Comparison of ENCODE assay signal across 10 cellular contexts in genomic region chr2:27353762-27354596, GRCh38. TPM values are rescaled to one million over a fixed set of nuclear protein-coding genes. Genes with fewer than 3 reads are reported as not detected.
DNase-seq lines count a peak whose midpoint lies in the region; ATAC-seq and TF ChIP-seq lines count a peak whose summit lies in the region.
"Had no signal": no experiment of that assay in that cellular context is flagged by ENCODE, and none has a peak within 500 bp of the region (broad histone marks: within the 10 kb centered on the region; RNA-seq: fewer than 3 reads in every experiment).

No MANE protein-coding gene starts in this region.

- POLR2A ChIA-PET in activated CD8-positive, alpha-beta T cell treated with anti-CD3 and anti-CD28 coated beads for 36 hours (lab: Charles Lee) = interaction anchor here (0.7 to 1.2 kb wide), 3 partner anchors 10 to 303 kb away, joined by 3 read pairs; partner anchors contain the start of genes AGBL5 and NRBP1
- POLR2A ChIA-PET in activated CD8-positive, alpha-beta T cell treated with anti-CD3 and anti-CD28 coated beads, Interleukin-2, amount 10 ng/mL, durations not matched to agents 7 days and 5 days (lab: Charles Lee) = interaction anchor here (1.2 kb wide), 1 partner anchor 25 kb away, joined by 3 read pairs; no protein-coding TSS in a partner anchor

- H3K4me3 ChIP-seq in endodermal cell (ENCODE audit: low read length) (no peak overlapping the region), skeletal muscle satellite cell (ENCODE audit: low read length) (peak overlapping the region; percentile 20)

- H3K27me3 Mint-ChIP-seq in activated CD8-positive, alpha-beta T cell treated with anti-CD3 and anti-CD28 coated beads for 36 hours = no peaks in the 10 kb centered on the region
- no peaks in the 10 kb centered on the region for H3K27me3 Mint-ChIP-seq in activated CD8-positive, alpha-beta T cell treated with anti-CD3 and anti-CD28 coated beads, Interleukin-2, amount 10 ng/mL, durations not matched to agents 7 days and 5 days (ENCODE audit: low read depth)
- H3K27me3 Mint-ChIP-seq in endodermal cell (ENCODE audit: insufficient read depth) = no peaks in the 10 kb centered on the region

- CTCF ChIA-PET in activated CD8-positive, alpha-beta T cell treated with anti-CD3 and anti-CD28 coated beads for 36 hours (lab: Charles Lee) = interaction anchor here (1.2 to 3.4 kb wide), 2 partner anchors 16 to 51 kb away, joined by 3 to 19 read pairs; no protein-coding TSS in a partner anchor
- CTCF ChIA-PET in activated CD8-positive, alpha-beta T cell treated with anti-CD3 and anti-CD28 coated beads, Interleukin-2, amount 10 ng/mL, durations not matched to agents 7 days and 5 days (lab: Charles Lee) = interaction anchor here (0.6 to 3.7 kb wide), 2 partner anchors 11 to 15 kb away, joined by 5 to 15 read pairs; no protein-coding TSS in a partner anchor

- no peak overlapping the region for H3K9ac ChIP-seq in endodermal cell (ENCODE audit: extremely low read depth, low read length, poor library complexity, severe bottlenecking)
- peak overlapping the region; percentile 44 for H3K9ac ChIP-seq in skeletal muscle satellite cell (ENCODE audit: low read depth, low read length)

- H3K36me3 ChIP-seq in endodermal cell (ENCODE audit: control insufficient read depth, insufficient read depth, low read length) = no peaks in the 10 kb centered on the region
- no peaks in the 10 kb centered on the region for H3K36me3 ChIP-seq in skeletal muscle satellite cell (ENCODE audit: insufficient read depth, low read length)

- peaks cover 20% of the 10 kb centered on the region for H3K36me3 Mint-ChIP-seq in activated CD8-positive, alpha-beta T cell treated with anti-CD3 and anti-CD28 coated beads for 36 hours (ENCODE audit: low read depth)
- peaks cover 18% of the 10 kb centered on the region for H3K36me3 Mint-ChIP-seq in activated CD8-positive, alpha-beta T cell treated with anti-CD3 and anti-CD28 coated beads, Interleukin-2, amount 10 ng/mL, durations not matched to agents 7 days and 5 days (ENCODE audit: low read depth)
- H3K36me3 Mint-ChIP-seq in endodermal cell (ENCODE audit: low read depth) = peaks cover 26% of the 10 kb centered on the region

- peak overlapping the region; percentile 35 for H3K4me3 Mint-ChIP-seq in activated CD8-positive, alpha-beta T cell treated with anti-CD3 and anti-CD28 coated beads for 36 hours
- no peak overlapping the region for H3K4me3 Mint-ChIP-seq in activated CD8-positive, alpha-beta T cell treated with anti-CD3 and anti-CD28 coated beads, Interleukin-2, amount 10 ng/mL, durations not matched to agents 7 days and 5 days
- H3K4me3 Mint-ChIP-seq in endodermal cell = peak overlapping the region; percentile 94

- H3K4me1 ChIP-seq in endodermal cell (ENCODE audit: control insufficient read depth, insufficient read depth, low read length) = no peaks in the 10 kb centered on the region
- H3K4me1 ChIP-seq in skeletal muscle satellite cell (ENCODE audit: control insufficient read depth, insufficient read depth, low read length) = peaks cover 32% of the 10 kb centered on the region

- H3K9me3 Mint-ChIP-seq in activated CD8-positive, alpha-beta T cell treated with anti-CD3 and anti-CD28 coated beads for 36 hours = no peaks in the 10 kb centered on the region
- no peaks in the 10 kb centered on the region for H3K9me3 Mint-ChIP-seq in activated CD8-positive, alpha-beta T cell treated with anti-CD3 and anti-CD28 coated beads, Interleukin-2, amount 10 ng/mL, durations not matched to agents 7 days and 5 days (ENCODE audit: insufficient read depth)
- peaks cover 13% of the 10 kb centered on the region for H3K9me3 Mint-ChIP-seq in endodermal cell

- H3K27ac Mint-ChIP-seq in activated CD8-positive, alpha-beta T cell treated with anti-CD3 and anti-CD28 coated beads for 36 hours = peak overlapping the region; percentile 30
- no peak overlapping the region for H3K27ac Mint-ChIP-seq in activated CD8-positive, alpha-beta T cell treated with anti-CD3 and anti-CD28 coated beads, Interleukin-2, amount 10 ng/mL, durations not matched to agents 7 days and 5 days
- H3K27ac Mint-ChIP-seq in endodermal cell = peak overlapping the region; percentile 25

- H3K4me2 ChIP-seq in skeletal muscle satellite cell (ENCODE audit: low read length) = peak overlapping the region; percentile 72

- ATAC-seq in activated CD8-positive, alpha-beta T cell treated with anti-CD3 and anti-CD28 coated beads for 36 hours = no peak
- ATAC-seq in activated CD8-positive, alpha-beta T cell treated with anti-CD3 and anti-CD28 coated beads, Interleukin-2, amount 10 ng/mL, durations not matched to agents 7 days and 5 days = no peak
- ATAC-seq in GM21390 (IDR thresholded peaks at IDR 0.05; ENCODE audit: unreplicated experiment) = no peak
- ATAC-seq: Panc1 had no signal

- no peak overlapping the region for H3K27ac ChIP-seq in endodermal cell (ENCODE audit: low read depth, low read length)
- H3K27ac ChIP-seq: neutrophil had no signal

- TF ChIP-seq CTCF in activated CD8-positive, alpha-beta T cell treated with anti-CD3 and anti-CD28 coated beads for 36 hours (IDR thresholded peaks at IDR 0.05) = no peak
- no peak for TF ChIP-seq CTCF in endodermal cell (conservative IDR thresholded peaks at IDR 0.05)

- 94% methylated on average over 6 to 7 of the region's 7 CpGs for WGBS in endodermal cell (ENCODE audit: insufficient coverage in 1 of 2, insufficient read length in 1 of 2), 2 experiments

- H3K4me1 Mint-ChIP-seq in activated CD8-positive, alpha-beta T cell treated with anti-CD3 and anti-CD28 coated beads for 36 hours (ENCODE audit: low read depth) = peaks cover 59% of the 10 kb centered on the region
- H3K4me1 Mint-ChIP-seq in activated CD8-positive, alpha-beta T cell treated with anti-CD3 and anti-CD28 coated beads, Interleukin-2, amount 10 ng/mL, durations not matched to agents 7 days and 5 days (ENCODE audit: low read depth) = peaks cover 53% of the 10 kb centered on the region
- H3K4me1 Mint-ChIP-seq in endodermal cell = peaks cover 20% of the 10 kb centered on the region

- H3K27me3 ChIP-seq in endodermal cell (ENCODE audit: control insufficient read depth, insufficient read depth, low read length, poor library complexity, severe bottlenecking) = no peaks in the 10 kb centered on the region
- no peaks in the 10 kb centered on the region for H3K27me3 ChIP-seq in skeletal muscle satellite cell (ENCODE audit: control insufficient read depth, insufficient read depth, low read length)
- H3K27me3 ChIP-seq: neutrophil had no signal

- H3K9me3 ChIP-seq in endodermal cell (ENCODE audit: control insufficient read depth, low read length) = peaks cover 11% of the 10 kb centered on the region
- no peaks in the 10 kb centered on the region for H3K9me3 ChIP-seq in skeletal muscle satellite cell (replicated peaks; ENCODE audit: low read length)
- H3K9me3 ChIP-seq: neutrophil had no signal

- intact Hi-C loops in activated CD8-positive, alpha-beta T cell treated with anti-CD3 and anti-CD28 coated beads for 36 hours (cut with micrococcal nuclease) = no loop called here

- no peak for DNase-seq in activated CD8-positive, alpha-beta T cell treated with anti-CD3 and anti-CD28 coated beads for 36 hours
- DNase-seq in activated CD8-positive, alpha-beta T cell treated with anti-CD3 and anti-CD28 coated beads, Interleukin-2, amount 10 ng/mL, durations not matched to agents 7 days and 5 days = no peak
- peak; percentile 31 for DNase-seq in RKO (ENCODE audit: low spot score)
- no peak for DNase-seq in endodermal cell
- DNase-seq in stimulated activated CD4-positive, alpha-beta T cell treated with anti-CD3 and anti-CD28 coated beads, Interleukin-4, amount 100 ng/mL, for 24 hours = no peak
- DNase-seq in SIG-M5 (lab: John Stamatoyannopoulos, UW) = no peak

RNA-seq across cellular contexts. Expression of gene GTF3C2, which starts 2.6 kb away (rescaled TPM):
- total RNA-seq in activated CD8-positive, alpha-beta T cell treated with anti-CD3 and anti-CD28 coated beads for 36 hours = 10 to 100 TPM; 57.6 to 63.6 TPM
- total RNA-seq in activated CD8-positive, alpha-beta T cell treated with anti-CD3 and anti-CD28 coated beads, Interleukin-2, amount 10 ng/mL, durations not matched to agents 7 days and 5 days = 10 to 100 TPM; 60.9 to 62.6 TPM
- total RNA-seq in endodermal cell = 100 to 1,000 TPM; 105 to 120 TPM
- polyA plus RNA-seq in endodermal cell (2013, experiment 1 of 2) = 95.0 TPM
- polyA plus RNA-seq in endodermal cell (2013, experiment 2 of 2) = 86.0 TPM
- total RNA-seq in skeletal muscle satellite cell (2012; rRNA removed) = 25.6 and 34.3 TPM in 2 replicates

RNA-seq across cellular contexts. Expression of gene EIF2B4, which starts 16.2 kb away (rescaled TPM):
- total RNA-seq in activated CD8-positive, alpha-beta T cell treated with anti-CD3 and anti-CD28 coated beads for 36 hours = 10 to 100 TPM; 29.2 to 30.4 TPM
- 10 to 100 TPM; 34.5 to 37.0 TPM for total RNA-seq in activated CD8-positive, alpha-beta T cell treated with anti-CD3 and anti-CD28 coated beads, Interleukin-2, amount 10 ng/mL, durations not matched to agents 7 days and 5 days
- total RNA-seq in endodermal cell = 10 to 100 TPM; 56.7 to 58.6 TPM
- polyA plus RNA-seq in endodermal cell (2013, experiment 1 of 2) = 51.3 TPM
- polyA plus RNA-seq in endodermal cell (2013, experiment 2 of 2) = 45.8 TPM
- total RNA-seq in skeletal muscle satellite cell (2012; rRNA removed) = 22.8 and 26.9 TPM in 2 replicates

RNA-seq across cellular contexts. Expression of gene SNX17, which starts 16.4 kb away (rescaled TPM):
- total RNA-seq in activated CD8-positive, alpha-beta T cell treated with anti-CD3 and anti-CD28 coated beads for 36 hours = 10 to 100 TPM; 74.5 to 82.3 TPM
- 100 to 1,000 TPM; 119 to 120 TPM for total RNA-seq in activated CD8-positive, alpha-beta T cell treated with anti-CD3 and anti-CD28 coated beads, Interleukin-2, amount 10 ng/mL, durations not matched to agents 7 days and 5 days
- total RNA-seq in endodermal cell = 10 to 100 TPM; 81.2 to 92.6 TPM
- polyA plus RNA-seq in endodermal cell (2013, experiment 1 of 2) = 70.9 TPM
- 68.6 TPM for polyA plus RNA-seq in endodermal cell (2013, experiment 2 of 2)
- total RNA-seq in skeletal muscle satellite cell (2012; rRNA removed) = 109 and 121 TPM in 2 replicates

RNA-seq across cellular contexts. Expression of gene ZNF513, which starts 26.6 kb away (rescaled TPM):
- total RNA-seq in activated CD8-positive, alpha-beta T cell treated with anti-CD3 and anti-CD28 coated beads for 36 hours = 1 to 10 TPM; 6.8 to 7.2 TPM
- total RNA-seq in activated CD8-positive, alpha-beta T cell treated with anti-CD3 and anti-CD28 coated beads, Interleukin-2, amount 10 ng/mL, durations not matched to agents 7 days and 5 days = 10 to 100 TPM; 11.8 to 13.3 TPM
- 10 to 100 TPM; 30.7 to 32.5 TPM for total RNA-seq in endodermal cell
- polyA plus RNA-seq in endodermal cell (2013, experiment 1 of 2) = 21.3 TPM
- polyA plus RNA-seq in endodermal cell (2013, experiment 2 of 2) = 20.5 TPM
- 5.7 and 6.1 TPM in 2 replicates for total RNA-seq in skeletal muscle satellite cell (2012; rRNA removed)

RNA-seq across cellular contexts. Expression of gene MPV17, which starts 31.1 kb away (rescaled TPM):
- 10 to 100 TPM; 72.3 to 85.1 TPM for total RNA-seq in activated CD8-positive, alpha-beta T cell treated with anti-CD3 and anti-CD28 coated beads for 36 hours
- 10 to 100 TPM; 78.0 to 80.5 TPM for total RNA-seq in activated CD8-positive, alpha-beta T cell treated with anti-CD3 and anti-CD28 coated beads, Interleukin-2, amount 10 ng/mL, durations not matched to agents 7 days and 5 days
- total RNA-seq in endodermal cell = 10 to 100 TPM; 46.6 to 59.6 TPM
- 85.7 TPM for polyA plus RNA-seq in endodermal cell (2013, experiment 1 of 2)
- polyA plus RNA-seq in endodermal cell (2013, experiment 2 of 2) = 72.9 TPM
- total RNA-seq in skeletal muscle satellite cell (2012; rRNA removed) = 68.8 and 84.4 TPM in 2 replicates
